ENCODE assay signal across 2 cellular contexts in genomic region chr12:27212861-27213260, GRCh38.
TF ChIP-seq lines count a peak whose summit lies in the region.

No MANE protein-coding gene starts in this region.

TF ChIP-seq in A549, 52 proteins besides CTCF, POLR2A, EP300 and RAD21 (continued from another document):
- TF ChIP-seq TFCP2L1 (CRISPR knock-in tag; IDR thresholded peaks at IDR 0.05) (no peak), MAFK (IDR thresholded peaks at IDR 0.05; ENCODE audit: partially characterized antibody) (peak; percentile 89), MAZ (IDR thresholded peaks at IDR 0.05; ENCODE audit: borderline replicate concordance, low read depth, low read length) (no peak)

TF ChIP-seq in HepG2, 621 proteins besides CTCF, POLR2A, EP300 and RAD21:
- TF ChIP-seq, protein P1, sequence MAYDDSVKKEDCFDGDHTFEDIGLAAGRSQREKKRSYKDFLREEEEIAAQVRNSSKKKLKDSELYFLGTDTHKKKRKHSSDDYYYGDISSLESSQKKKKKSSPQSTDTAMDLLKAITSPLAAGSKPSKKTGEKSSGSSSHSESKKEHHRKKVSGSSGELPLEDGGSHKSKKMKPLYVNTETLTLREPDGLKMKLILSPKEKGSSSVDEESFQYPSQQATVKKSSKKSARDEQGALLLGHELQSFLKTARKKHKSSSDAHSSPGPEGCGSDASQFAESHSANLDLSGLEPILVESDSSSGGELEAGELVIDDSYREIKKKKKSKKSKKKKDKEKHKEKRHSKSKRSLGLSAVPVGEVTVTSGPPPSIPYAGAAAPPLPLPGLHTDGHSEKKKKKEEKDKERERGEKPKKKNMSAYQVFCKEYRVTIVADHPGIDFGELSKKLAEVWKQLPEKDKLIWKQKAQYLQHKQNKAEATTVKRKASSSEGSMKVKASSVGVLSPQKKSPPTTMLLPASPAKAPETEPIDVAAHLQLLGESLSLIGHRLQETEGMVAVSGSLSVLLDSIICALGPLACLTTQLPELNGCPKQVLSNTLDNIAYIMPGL (CRISPR knock-in tag; IDR thresholded peaks at IDR 0.05; ENCODE audit: borderline replicate concordance in 1 of 2, low read depth in 1 of 2): no peak
- no peak for TF ChIP-seq ZNF20 (CRISPR knock-in tag; IDR thresholded peaks at IDR 0.05)
- no peak for TF ChIP-seq ZNF138 (CRISPR knock-in tag; IDR thresholded peaks at IDR 0.05; ENCODE audit: low read depth)
- no peak for TF ChIP-seq RBM22 (optimal IDR thresholded peaks at IDR 0.05; ENCODE audit: low read length)
- TF ChIP-seq MEIS2 (CRISPR knock-in tag; IDR thresholded peaks at IDR 0.05): no peak
- no peak for TF ChIP-seq ZFY (CRISPR knock-in tag; IDR thresholded peaks at IDR 0.05)
- TF ChIP-seq FLYWCH1 (CRISPR knock-in tag; IDR thresholded peaks at IDR 0.05): no peak
- TF ChIP-seq ZFP90 (CRISPR knock-in tag; IDR thresholded peaks at IDR 0.05; ENCODE audit: borderline replicate concordance): no peak
- no peak for TF ChIP-seq ZEB1 (IDR thresholded peaks at IDR 0.05; ENCODE audit: insufficient replicate concordance, low read depth)
- no peak for TF ChIP-seq ERF (CRISPR knock-in tag; IDR thresholded peaks at IDR 0.05)
- TF ChIP-seq MAFK (conservative IDR thresholded peaks at IDR 0.05 in 1 of 2, IDR thresholded peaks at IDR 0.05 in 1 of 2; ENCODE audit: low read length in 2 of 2): peak; percentile 89 to 93
- TF ChIP-seq HIC2 (CRISPR knock-in tag; IDR thresholded peaks at IDR 0.05; ENCODE audit: low read depth): no peak
- no peak for TF ChIP-seq PBX2 (CRISPR knock-in tag; IDR thresholded peaks at IDR 0.05)
- no peak for TF ChIP-seq KMT2A (CRISPR knock-in tag; IDR thresholded peaks at IDR 0.05)
- no peak for TF ChIP-seq NR0B2 (CRISPR knock-in tag; IDR thresholded peaks at IDR 0.05)
- TF ChIP-seq MAFF (IDR thresholded peaks at IDR 0.05; ENCODE audit: low read depth, low read length): peak; percentile 90
